In the genomic region with DNA sequence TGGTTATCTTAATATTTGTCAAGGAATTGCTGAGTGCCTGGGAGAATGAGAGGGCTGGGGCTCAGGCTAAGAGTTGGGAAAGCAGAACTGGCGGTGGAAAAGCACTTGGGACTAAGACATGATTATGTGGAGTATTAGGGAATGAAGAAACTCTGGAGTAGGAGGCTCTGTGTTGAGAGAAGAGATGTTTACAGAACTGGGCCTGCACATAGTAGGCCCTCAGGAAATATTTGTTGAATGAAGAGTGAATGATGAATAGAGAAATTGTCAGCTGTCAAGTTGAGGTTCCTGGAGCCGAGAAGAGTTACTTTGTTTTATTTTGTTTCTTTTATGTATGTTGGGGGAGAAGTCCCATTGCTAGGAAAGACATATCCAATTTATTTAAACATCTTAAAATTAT, we compare ENCODE assay signal across 1 cellular context.
TF ChIP-seq lines count a peak whose summit lies in the region.

No MANE protein-coding gene starts in this region.

TF ChIP-seq in A549, 52 proteins besides CTCF, POLR2A, EP300 and RAD21:
- TF ChIP-seq HEYL (CRISPR knock-in tag; IDR thresholded peaks at IDR 0.05) = no peak
- no peak for TF ChIP-seq NFE2L2 (conservative IDR thresholded peaks at IDR 0.05; ENCODE audit: low read length)
- no peak for TF ChIP-seq JUN (IDR thresholded peaks at IDR 0.05)
- TF ChIP-seq, protein P1, sequence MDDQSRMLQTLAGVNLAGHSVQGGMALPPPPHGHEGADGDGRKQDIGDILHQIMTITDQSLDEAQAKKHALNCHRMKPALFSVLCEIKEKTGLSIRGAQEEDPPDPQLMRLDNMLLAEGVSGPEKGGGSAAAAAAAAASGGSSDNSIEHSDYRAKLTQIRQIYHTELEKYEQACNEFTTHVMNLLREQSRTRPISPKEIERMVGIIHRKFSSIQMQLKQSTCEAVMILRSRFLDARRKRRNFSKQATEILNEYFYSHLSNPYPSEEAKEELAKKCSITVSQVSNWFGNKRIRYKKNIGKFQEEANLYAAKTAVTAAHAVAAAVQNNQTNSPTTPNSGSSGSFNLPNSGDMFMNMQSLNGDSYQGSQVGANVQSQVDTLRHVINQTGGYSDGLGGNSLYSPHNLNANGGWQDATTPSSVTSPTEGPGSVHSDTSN (IDR thresholded peaks at IDR 0.05) = no peak
- TF ChIP-seq SMC3 (IDR thresholded peaks at IDR 0.05) = no peak
- TF ChIP-seq ESRRA (IDR thresholded peaks at IDR 0.05; ENCODE audit: borderline replicate concordance, low read length) = no peak
- TF ChIP-seq, protein P2, sequence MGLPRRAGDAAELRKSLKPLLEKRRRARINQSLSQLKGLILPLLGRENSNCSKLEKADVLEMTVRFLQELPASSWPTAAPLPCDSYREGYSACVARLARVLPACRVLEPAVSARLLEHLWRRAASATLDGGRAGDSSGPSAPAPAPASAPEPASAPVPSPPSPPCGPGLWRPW (IDR thresholded peaks at IDR 0.05) = no peak
- TF ChIP-seq CBX8 (IDR thresholded peaks at IDR 0.05) = no peak
- TF ChIP-seq ZNF302 (CRISPR knock-in tag; IDR thresholded peaks at IDR 0.05) = no peak
- no peak for TF ChIP-seq ZC3H11A (IDR thresholded peaks at IDR 0.05)
TF ChIP-seq in A549: peak in this region for 0.
